ENCODE assay signal across 1 cellular context in the genomic region with DNA sequence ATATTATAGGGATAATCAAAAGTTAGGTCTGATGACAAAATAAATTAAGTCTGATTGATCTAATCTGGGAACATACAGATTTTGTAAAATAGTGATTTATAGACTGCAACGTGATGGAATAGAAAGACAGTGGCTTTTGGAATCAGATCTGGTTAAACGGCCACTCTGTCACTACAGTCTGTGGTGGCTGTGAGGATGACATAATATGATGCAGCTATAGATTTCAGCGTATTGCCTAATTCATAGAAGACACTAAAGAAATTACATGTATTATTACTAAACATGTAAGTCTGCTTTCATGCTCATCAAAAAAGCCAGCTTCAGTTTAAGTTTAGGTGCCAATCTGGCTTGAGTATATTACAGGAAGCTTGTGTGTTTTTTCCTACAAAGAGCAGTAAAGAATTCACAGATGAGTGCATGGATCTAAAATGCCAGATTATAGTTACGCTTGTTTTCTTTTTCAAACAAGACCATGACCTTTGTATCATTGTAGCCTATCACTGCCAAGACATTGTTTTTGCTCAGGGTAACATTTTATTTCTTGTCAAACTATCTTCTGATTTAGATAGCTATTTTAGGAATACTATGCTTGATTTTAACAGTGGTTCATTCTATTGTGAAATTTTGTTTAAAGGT.
TF ChIP-seq lines count a peak whose summit lies in the region.

No MANE protein-coding gene starts in this region.

TF ChIP-seq in liver, 16 proteins besides CTCF, POLR2A, EP300 and RAD21 (continued from another document):
- TF ChIP-seq, protein P1, sequence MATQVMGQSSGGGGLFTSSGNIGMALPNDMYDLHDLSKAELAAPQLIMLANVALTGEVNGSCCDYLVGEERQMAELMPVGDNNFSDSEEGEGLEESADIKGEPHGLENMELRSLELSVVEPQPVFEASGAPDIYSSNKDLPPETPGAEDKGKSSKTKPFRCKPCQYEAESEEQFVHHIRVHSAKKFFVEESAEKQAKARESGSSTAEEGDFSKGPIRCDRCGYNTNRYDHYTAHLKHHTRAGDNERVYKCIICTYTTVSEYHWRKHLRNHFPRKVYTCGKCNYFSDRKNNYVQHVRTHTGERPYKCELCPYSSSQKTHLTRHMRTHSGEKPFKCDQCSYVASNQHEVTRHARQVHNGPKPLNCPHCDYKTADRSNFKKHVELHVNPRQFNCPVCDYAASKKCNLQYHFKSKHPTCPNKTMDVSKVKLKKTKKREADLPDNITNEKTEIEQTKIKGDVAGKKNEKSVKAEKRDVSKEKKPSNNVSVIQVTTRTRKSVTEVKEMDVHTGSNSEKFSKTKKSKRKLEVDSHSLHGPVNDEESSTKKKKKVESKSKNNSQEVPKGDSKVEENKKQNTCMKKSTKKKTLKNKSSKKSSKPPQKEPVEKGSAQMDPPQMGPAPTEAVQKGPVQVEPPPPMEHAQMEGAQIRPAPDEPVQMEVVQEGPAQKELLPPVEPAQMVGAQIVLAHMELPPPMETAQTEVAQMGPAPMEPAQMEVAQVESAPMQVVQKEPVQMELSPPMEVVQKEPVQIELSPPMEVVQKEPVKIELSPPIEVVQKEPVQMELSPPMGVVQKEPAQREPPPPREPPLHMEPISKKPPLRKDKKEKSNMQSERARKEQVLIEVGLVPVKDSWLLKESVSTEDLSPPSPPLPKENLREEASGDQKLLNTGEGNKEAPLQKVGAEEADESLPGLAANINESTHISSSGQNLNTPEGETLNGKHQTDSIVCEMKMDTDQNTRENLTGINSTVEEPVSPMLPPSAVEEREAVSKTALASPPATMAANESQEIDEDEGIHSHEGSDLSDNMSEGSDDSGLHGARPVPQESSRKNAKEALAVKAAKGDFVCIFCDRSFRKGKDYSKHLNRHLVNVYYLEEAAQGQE (IDR thresholded peaks at IDR 0.05) = no peak
- TF ChIP-seq FOXA2 (IDR thresholded peaks at IDR 0.05) (peak; percentile 16), EGR1 (IDR thresholded peaks at IDR 0.05; ENCODE audit: low read depth in 2 of 2) (no peak), HNF4A (conservative IDR thresholded peaks at IDR 0.05) (peak; percentile 41 to 60), HNF4G (IDR thresholded peaks at IDR 0.05) (peak; percentile 6), FOXA1 (IDR thresholded peaks at IDR 0.05) (no peak), TAF1 (conservative IDR thresholded peaks at IDR 0.05) (no peak)
- TF ChIP-seq, protein P2, sequence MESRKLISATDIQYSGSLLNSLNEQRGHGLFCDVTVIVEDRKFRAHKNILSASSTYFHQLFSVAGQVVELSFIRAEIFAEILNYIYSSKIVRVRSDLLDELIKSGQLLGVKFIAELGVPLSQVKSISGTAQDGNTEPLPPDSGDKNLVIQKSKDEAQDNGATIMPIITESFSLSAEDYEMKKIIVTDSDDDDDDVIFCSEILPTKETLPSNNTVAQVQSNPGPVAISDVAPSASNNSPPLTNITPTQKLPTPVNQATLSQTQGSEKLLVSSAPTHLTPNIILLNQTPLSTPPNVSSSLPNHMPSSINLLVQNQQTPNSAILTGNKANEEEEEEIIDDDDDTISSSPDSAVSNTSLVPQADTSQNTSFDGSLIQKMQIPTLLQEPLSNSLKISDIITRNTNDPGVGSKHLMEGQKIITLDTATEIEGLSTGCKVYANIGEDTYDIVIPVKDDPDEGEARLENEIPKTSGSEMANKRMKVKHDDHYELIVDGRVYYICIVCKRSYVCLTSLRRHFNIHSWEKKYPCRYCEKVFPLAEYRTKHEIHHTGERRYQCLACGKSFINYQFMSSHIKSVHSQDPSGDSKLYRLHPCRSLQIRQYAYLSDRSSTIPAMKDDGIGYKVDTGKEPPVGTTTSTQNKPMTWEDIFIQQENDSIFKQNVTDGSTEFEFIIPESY (IDR thresholded peaks at IDR 0.05) = no peak
